In genomic region chr3:128095222-128095703, GRCh38 we compare ENCODE assay signal across 8 cellular contexts. TPM values are rescaled to one million over a fixed set of nuclear protein-coding genes. Genes with fewer than 3 reads are reported as not detected.
DNase-seq lines count a peak whose midpoint lies in the region; ATAC-seq and TF ChIP-seq lines count a peak whose summit lies in the region.

No MANE protein-coding gene starts in this region.

- H3K36me3 Mint-ChIP-seq in activated CD4-positive, alpha-beta T cell treated with anti-CD3 and anti-CD28 coated beads, Interleukin-2, amount 10 ng/mL, durations not matched to agents 24 days and 14 days (ENCODE audit: low read depth): peaks cover 46% of the 10 kb centered on the region

- H3K27ac Mint-ChIP-seq in activated CD4-positive, alpha-beta T cell treated with anti-CD3 and anti-CD28 coated beads, Interleukin-2, amount 10 ng/mL, durations not matched to agents 24 days and 14 days: no peak overlapping the region

- WGBS in lower leg skin, 2 donors: 72% methylated on average over 6 of the region's 6 CpGs

- peak; percentile 87 for ATAC-seq in HG03045 (IDR thresholded peaks at IDR 0.05; ENCODE audit: unreplicated experiment)

- no peak for TF ChIP-seq CTCF in lower leg skin (IDR thresholded peaks at IDR 0.05)

- no peaks in the 10 kb centered on the region for H3K27me3 Mint-ChIP-seq in activated CD4-positive, alpha-beta T cell treated with anti-CD3 and anti-CD28 coated beads, Interleukin-2, amount 10 ng/mL, durations not matched to agents 24 days and 14 days

- H3K4me3 ChIP-seq in lower leg skin (ENCODE audit: low read depth, poor library complexity, severe bottlenecking): no peak overlapping the region

- peak overlapping the region; percentile 36 for H3K4me3 Mint-ChIP-seq in activated CD4-positive, alpha-beta T cell treated with anti-CD3 and anti-CD28 coated beads, Interleukin-2, amount 10 ng/mL, durations not matched to agents 24 days and 14 days

- intact Hi-C loops in activated CD4-positive, alpha-beta T cell treated with anti-CD3 and anti-CD28 coated beads, Interleukin-2, amount 10 ng/mL, durations not matched to agents 24 days and 14 days (cut with micrococcal nuclease): loop anchor here (1.0 to 5.0 kb wide), 3 partner anchors 38 to 402 kb away; no protein-coding TSS in a partner anchor
- intact Hi-C loops in lower leg skin (cut with DNase I; ENCODE audit: low total_unique reads): loop anchor here (10.0 kb wide), 1 partner anchor 410 kb away; no protein-coding TSS in a partner anchor

- no peaks in the 10 kb centered on the region for H3K9me3 Mint-ChIP-seq in activated CD4-positive, alpha-beta T cell treated with anti-CD3 and anti-CD28 coated beads, Interleukin-2, amount 10 ng/mL, durations not matched to agents 24 days and 14 days

- peak; percentile 61 for DNase-seq in SIG-M5 treated with dmso at 0.1 percent for 504 hours (lab: John Stamatoyannopoulos, UW; ENCODE audit: unreplicated experiment)
- no peak for DNase-seq in SIG-M5 (lab: John Stamatoyannopoulos, UW)
- DNase-seq in NCI-H446 (lab: John Stamatoyannopoulos, UW): peak; percentile 69 to 96
- peak; percentile 93 for DNase-seq in activated CD4-positive, alpha-beta T cell treated with anti-CD3 and anti-CD28 coated beads, Interleukin-2, amount 10 ng/mL, durations not matched to agents 24 days and 14 days
- peak; percentile 92 for DNase-seq in dedifferentiated amniotic fluid mesenchymal stem cell (ENCODE audit: extremely low spot score)
- peak; percentile 65 to 91 for DNase-seq in lower leg skin (ENCODE audit: low spot score in 2 of 2)
- DNase-seq in stimulated activated CD8-positive, alpha-beta memory T cell treated with anti-CD3 and anti-CD28 coated beads, Interleukin-12 subunit alpha, Interleukin-12 subunit beta, amount 100 ng/mL, for 24 hours (ENCODE audit: extremely low read depth): peak; percentile 54

- TF ChIP-seq POLR2A in lower leg skin (IDR thresholded peaks at IDR 0.05): no peak

- H3K4me1 Mint-ChIP-seq in activated CD4-positive, alpha-beta T cell treated with anti-CD3 and anti-CD28 coated beads, Interleukin-2, amount 10 ng/mL, durations not matched to agents 24 days and 14 days: peaks cover 15% of the 10 kb centered on the region

RNA-seq across cellular contexts. Expression of gene RUVBL1, which starts 28.3 kb away (rescaled TPM):
- total RNA-seq in activated CD4-positive, alpha-beta T cell treated with anti-CD3 and anti-CD28 coated beads, Interleukin-2, amount 10 ng/mL, durations not matched to agents 24 days and 14 days: 149 and 150 TPM in 2 replicates
- 10 to 100 TPM; 14.4 to 21.2 (median 19.8) TPM for total RNA-seq in lower leg skin

RNA-seq across cellular contexts. Expression of gene SEC61A1, which starts 43.0 kb away (rescaled TPM):
- 194 TPM in 2 replicates for total RNA-seq in activated CD4-positive, alpha-beta T cell treated with anti-CD3 and anti-CD28 coated beads, Interleukin-2, amount 10 ng/mL, durations not matched to agents 24 days and 14 days
- 100 to 1,000 TPM in 2 of 4 donors, 10 to 100 TPM in 2; 53.3 to 120 (median 88.9) TPM for total RNA-seq in lower leg skin

RNA-seq across cellular contexts. Expression of gene EEFSEC, which starts 58.0 kb away (rescaled TPM):
- total RNA-seq in activated CD4-positive, alpha-beta T cell treated with anti-CD3 and anti-CD28 coated beads, Interleukin-2, amount 10 ng/mL, durations not matched to agents 24 days and 14 days: 19.2 and 21.3 TPM in 2 replicates
- total RNA-seq in lower leg skin: 10 to 100 TPM; 16.3 to 28.6 (median 16.8) TPM
